ENCODE assay signal across 1 cellular context in the genomic region with DNA sequence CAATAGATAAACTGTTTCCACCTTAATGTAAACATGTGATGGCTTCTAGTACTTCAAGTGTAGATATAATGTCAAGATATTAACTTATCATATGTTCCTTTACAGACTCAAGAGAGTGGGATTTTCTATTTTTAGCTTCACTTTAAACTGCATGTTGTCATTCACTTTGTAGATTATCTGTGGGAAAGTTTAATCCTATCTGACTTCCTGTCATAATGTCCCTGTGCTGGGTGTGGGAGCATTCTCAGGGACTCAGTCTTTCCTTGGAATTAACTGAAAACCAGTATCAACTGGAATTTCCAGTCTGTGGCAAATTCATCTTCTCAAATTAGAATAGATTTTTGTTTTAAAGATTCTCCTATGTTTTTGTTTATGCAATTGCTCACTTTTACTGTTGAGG.
TF ChIP-seq lines count a peak whose summit lies in the region.

No MANE protein-coding gene starts in this region.

TF ChIP-seq in neural cell, 6 proteins besides CTCF, POLR2A, EP300 and RAD21 (continued from another document):
- TF ChIP-seq, protein P1, sequence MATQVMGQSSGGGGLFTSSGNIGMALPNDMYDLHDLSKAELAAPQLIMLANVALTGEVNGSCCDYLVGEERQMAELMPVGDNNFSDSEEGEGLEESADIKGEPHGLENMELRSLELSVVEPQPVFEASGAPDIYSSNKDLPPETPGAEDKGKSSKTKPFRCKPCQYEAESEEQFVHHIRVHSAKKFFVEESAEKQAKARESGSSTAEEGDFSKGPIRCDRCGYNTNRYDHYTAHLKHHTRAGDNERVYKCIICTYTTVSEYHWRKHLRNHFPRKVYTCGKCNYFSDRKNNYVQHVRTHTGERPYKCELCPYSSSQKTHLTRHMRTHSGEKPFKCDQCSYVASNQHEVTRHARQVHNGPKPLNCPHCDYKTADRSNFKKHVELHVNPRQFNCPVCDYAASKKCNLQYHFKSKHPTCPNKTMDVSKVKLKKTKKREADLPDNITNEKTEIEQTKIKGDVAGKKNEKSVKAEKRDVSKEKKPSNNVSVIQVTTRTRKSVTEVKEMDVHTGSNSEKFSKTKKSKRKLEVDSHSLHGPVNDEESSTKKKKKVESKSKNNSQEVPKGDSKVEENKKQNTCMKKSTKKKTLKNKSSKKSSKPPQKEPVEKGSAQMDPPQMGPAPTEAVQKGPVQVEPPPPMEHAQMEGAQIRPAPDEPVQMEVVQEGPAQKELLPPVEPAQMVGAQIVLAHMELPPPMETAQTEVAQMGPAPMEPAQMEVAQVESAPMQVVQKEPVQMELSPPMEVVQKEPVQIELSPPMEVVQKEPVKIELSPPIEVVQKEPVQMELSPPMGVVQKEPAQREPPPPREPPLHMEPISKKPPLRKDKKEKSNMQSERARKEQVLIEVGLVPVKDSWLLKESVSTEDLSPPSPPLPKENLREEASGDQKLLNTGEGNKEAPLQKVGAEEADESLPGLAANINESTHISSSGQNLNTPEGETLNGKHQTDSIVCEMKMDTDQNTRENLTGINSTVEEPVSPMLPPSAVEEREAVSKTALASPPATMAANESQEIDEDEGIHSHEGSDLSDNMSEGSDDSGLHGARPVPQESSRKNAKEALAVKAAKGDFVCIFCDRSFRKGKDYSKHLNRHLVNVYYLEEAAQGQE (IDR thresholded peaks at IDR 0.05; ENCODE audit: borderline replicate concordance): peak; percentile 99
- no peak for TF ChIP-seq MXI1 (conservative IDR thresholded peaks at IDR 0.05; ENCODE audit: poor library complexity, severe bottlenecking)
